ENCODE assay signal across 7 cellular contexts in the genomic region with DNA sequence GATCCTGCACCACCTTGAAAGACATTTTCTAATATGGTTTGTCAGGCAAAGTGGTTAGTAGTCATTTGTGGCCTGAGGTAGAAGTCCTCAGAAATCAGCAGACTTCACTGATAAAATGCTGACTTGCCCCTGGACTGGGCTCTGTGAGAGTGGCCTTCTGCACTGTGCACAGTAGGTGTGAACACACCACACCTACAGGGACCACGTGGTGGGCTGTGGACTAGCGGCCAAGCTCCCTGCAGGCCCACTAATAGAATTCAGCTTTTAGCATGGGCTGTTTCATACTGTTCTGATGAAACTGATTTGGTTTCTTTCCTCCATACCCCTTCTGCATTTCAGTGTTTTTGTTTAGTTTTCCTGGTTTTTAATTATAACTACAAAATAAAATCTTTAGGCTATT.
"Had no signal": no experiment of that assay in that cellular context is flagged by ENCODE, and none has a peak within 500 bp of the region (broad histone marks: within the 10 kb centered on the region; RNA-seq: fewer than 3 reads in every experiment).

No MANE protein-coding gene starts in this region.

- H3K36me3 Mint-ChIP-seq: activated naive CD8-positive, alpha-beta T cell treated with anti-CD3 and anti-CD28 coated beads for 36 hours had no signal

- H3K4me1 ChIP-seq: suprapubic skin had no signal

- H3K27ac ChIP-seq: brain microvascular endothelial cell, suprapubic skin had no signal

- H3K9me3 ChIP-seq: suprapubic skin had no signal

- H3K4me1 Mint-ChIP-seq: nephron had no signal

- H3K27ac Mint-ChIP-seq: activated naive CD8-positive, alpha-beta T cell treated with anti-CD3 and anti-CD28 coated beads for 36 hours; activated T-helper 1 cell treated with anti-CD3 and anti-CD28 coated beads, Interleukin-12 subunit alpha, Interleukin-12 subunit beta, Interleukin-2, Interleukin-4 antibody, amounts not matched to agents 30 ng/mL and 10 ng/mL and 1 ng/mL, durations not matched to agents 14 hours and 24 hours and 36 hours; nephron had no signal

- FAIRE-seq: kidney had no signal

- H3K36me3 ChIP-seq: brain microvascular endothelial cell had no signal

- H3K27me3 ChIP-seq: brain microvascular endothelial cell, suprapubic skin had no signal

- H3K9me3 Mint-ChIP-seq: activated naive CD8-positive, alpha-beta T cell treated with anti-CD3 and anti-CD28 coated beads for 36 hours; activated T-helper 1 cell treated with anti-CD3 and anti-CD28 coated beads, Interleukin-12 subunit alpha, Interleukin-12 subunit beta, Interleukin-2, Interleukin-4 antibody, amounts not matched to agents 30 ng/mL and 10 ng/mL and 1 ng/mL, durations not matched to agents 14 hours and 24 hours and 36 hours; nephron had no signal

- H3K27me3 Mint-ChIP-seq: activated naive CD8-positive, alpha-beta T cell treated with anti-CD3 and anti-CD28 coated beads for 36 hours; progenitor cell of endocrine pancreas had no signal

- H3K4me3 Mint-ChIP-seq: activated naive CD8-positive, alpha-beta T cell treated with anti-CD3 and anti-CD28 coated beads for 36 hours; activated T-helper 1 cell treated with anti-CD3 and anti-CD28 coated beads, Interleukin-12 subunit alpha, Interleukin-12 subunit beta, Interleukin-2, Interleukin-4 antibody, amounts not matched to agents 30 ng/mL and 10 ng/mL and 1 ng/mL, durations not matched to agents 14 hours and 24 hours and 36 hours had no signal

- H3K4me3 ChIP-seq: suprapubic skin had no signal
